8 cellular contexts compared by ENCODE assay signal in genomic region chr5:175729829-175730277, GRCh38.
DNase-seq lines count a peak whose midpoint lies in the region; ATAC-seq and TF ChIP-seq lines count a peak whose summit lies in the region.

No MANE protein-coding gene starts in this region.

- no peak overlapping the region for H3K4me2 ChIP-seq in IMR-90 (ENCODE audit: low read depth, low read length)
- no peak overlapping the region for H3K4me2 ChIP-seq in OCI-LY7 (ENCODE audit: low read length)

- H3K56ac ChIP-seq in IMR-90 (ENCODE audit: extremely low read depth, insufficient read depth, low read length): no peak overlapping the region

- no peak overlapping the region for H2BK5ac ChIP-seq in IMR-90 (ENCODE audit: low read depth, low read length, poor library complexity, severe bottlenecking)

- H4K8ac ChIP-seq in IMR-90 (ENCODE audit: low read depth in 2 of 2, low read length in 2 of 2): no peak overlapping the region

- no peak overlapping the region for H3K27ac ChIP-seq in IMR-90 (ENCODE audit: insufficient read depth, low read length)
- no peak overlapping the region for H3K27ac ChIP-seq in OCI-LY7 (ENCODE audit: low read depth, low read length, poor library complexity, severe bottlenecking)
- H3K27ac ChIP-seq in epithelial cell of prostate: no peak overlapping the region

- no peaks in the 10 kb centered on the region for H4K20me1 ChIP-seq in IMR-90 (ENCODE audit: insufficient read depth, low read length)
- no peaks in the 10 kb centered on the region for H4K20me1 ChIP-seq in OCI-LY7 (ENCODE audit: insufficient read depth, low read length)

- peak; percentile 60 for TF ChIP-seq POLR2A in IMR-90 (IDR thresholded peaks at IDR 0.05; ENCODE audit: low read depth, low read length)

- H2BK120ac ChIP-seq in IMR-90 (ENCODE audit: low read depth, low read length): no peak overlapping the region

- BruUV-seq in IMR-90 (replicated peaks; lab: Mats Ljungman, UMichigan) (no TSS peak), OCI-LY7 (replicated peaks; lab: Mats Ljungman, UMichigan) (no TSS peak)

- H3K9me3 ChIP-seq in IMR-90 (ENCODE audit: control insufficient read depth, insufficient read depth, low read length) (peaks cover 2% of the 10 kb centered on the region; the same call in 1 of the 2 replicates), OCI-LY7 (ENCODE audit: low read length) (no peaks in the 10 kb centered on the region)

- peak overlapping the region; percentile 61 for H2AFZ ChIP-seq in IMR-90 (replicated peaks; ENCODE audit: low read length, poor library complexity)
- H2AFZ ChIP-seq in OCI-LY7 (ENCODE audit: low read length): no peak overlapping the region

- H3K27me3 ChIP-seq in IMR-90 (ENCODE audit: control insufficient read depth, insufficient read depth, low read length): no peaks in the 10 kb centered on the region; the same call in 1 of the 2 replicates

- no peak overlapping the region for H3K9ac ChIP-seq in IMR-90 (ENCODE audit: low read depth, low read length)

- H3K9me2 ChIP-seq in OCI-LY7 (ENCODE audit: insufficient read depth, low read length): no peaks in the 10 kb centered on the region

- H3K9me1 ChIP-seq in IMR-90 (ENCODE audit: insufficient read depth, low read length): no peaks in the 10 kb centered on the region

- no peak overlapping the region for H4K91ac ChIP-seq in IMR-90 (ENCODE audit: insufficient read depth, low read depth, low read length)

- no CpG with 5 or more reads among the region's 9 CpGs for WGBS in IMR-90 (ENCODE audit: extremely low coverage in 2 of 2, insufficient read length in 1 of 2), 2 experiments

- peak; percentile 100 for TF ChIP-seq RAD21 in IMR-90 (IDR thresholded peaks at IDR 0.05; ENCODE audit: low read length)

- peak; percentile 91 for DNase-seq in CD1c-positive myeloid dendritic cell (ENCODE audit: extremely low spot score)
- DNase-seq in GM20000 (ENCODE audit: low spot score): peak; percentile 85
- DNase-seq in IMR-90: peak; percentile 85
- peak; percentile 78 for DNase-seq in OCI-LY7 (ENCODE audit: low spot score)
- peak; percentile 99 for DNase-seq in activated CD8-positive, alpha-beta memory T cell treated with anti-CD3 and anti-CD28 coated beads, Interleukin-2, amount 50 U/mL, for 48 hours
- DNase-seq in epithelial cell of prostate (ENCODE audit: low read depth, low spot score): peak; percentile 39
- DNase-seq in middle frontal gyrus (ENCODE audit: extremely low spot score, low spot score): peak; percentile 89
- DNase-seq in stimulated activated CD8-positive, alpha-beta memory T cell treated with anti-CD3 and anti-CD28 coated beads, Interleukin-4, amount 100 ng/mL, for 48 hours: peak; percentile 98

- H3K36me3 ChIP-seq in IMR-90 (ENCODE audit: control insufficient read depth, insufficient read depth, low read length) (no peaks in the 10 kb centered on the region), OCI-LY7 (ENCODE audit: insufficient read depth, low read length) (no peaks in the 10 kb centered on the region)

- H3K4me1 ChIP-seq in IMR-90 (ENCODE audit: control insufficient read depth, insufficient read depth, low read length) (no peaks in the 10 kb centered on the region), OCI-LY7 (ENCODE audit: insufficient read depth, low read length, poor library complexity, severe bottlenecking) (no peaks in the 10 kb centered on the region)

- no peak overlapping the region for H2BK15ac ChIP-seq in IMR-90 (ENCODE audit: low read depth, low read length)

- H2AK5ac ChIP-seq in IMR-90 (ENCODE audit: low read depth, low read length): no peak overlapping the region

- H3K79me2 ChIP-seq in OCI-LY7 (ENCODE audit: insufficient read depth, low read depth, low read length): no peaks in the 10 kb centered on the region

- peak; percentile 99 for ATAC-seq in IMR-90 (ENCODE audit: low read depth)

- no peaks in the 10 kb centered on the region for H3K79me1 ChIP-seq in IMR-90 (ENCODE audit: low read depth in 1 of 2, low read length in 2 of 2)

- H3K18ac ChIP-seq in IMR-90 (ENCODE audit: low read depth, low read length): no peak overlapping the region

- H3K4me3 ChIP-seq in IMR-90 (ENCODE audit: insufficient read depth, low read depth, low read length): no peak overlapping the region
- no peak overlapping the region for H3K4me3 ChIP-seq in OCI-LY7 (ENCODE audit: low read depth, low read length, poor library complexity, severe bottlenecking)

- peak overlapping the region; percentile 8 for H2AK9ac ChIP-seq in IMR-90 (replicated peaks; ENCODE audit: low read depth, low read length, poor library complexity)

- H3K23ac ChIP-seq in IMR-90 (ENCODE audit: low read depth, low read length): no peak overlapping the region

- no peak overlapping the region for H2BK20ac ChIP-seq in IMR-90 (ENCODE audit: low read depth, low read length)

- POLR2A ChIA-PET in IMR-90 (lab: Charles Lee; ENCODE audit: unreplicated experiment): no interaction called here
- POLR2A ChIA-PET in OCI-LY7 (lab: Charles Lee): no interaction called here

- H3K14ac ChIP-seq in IMR-90 (replicated peaks; ENCODE audit: low read depth, low read length): no peak overlapping the region

- intact Hi-C loops in IMR-90 (cut with micrococcal nuclease): loop anchor here (5.0 kb wide), 1 partner anchor 632 kb away; the partner anchor contains the start of gene KIAA1191
- intact Hi-C loops in OCI-LY7 (cut with micrococcal nuclease; ENCODE audit: unreplicated experiment): loop anchor here (10.0 kb wide), 1 partner anchor 845 kb away; no protein-coding TSS in a partner anchor

- peak; percentile 76 for TF ChIP-seq CTCF in GM20000 (IDR thresholded peaks at IDR 0.05; ENCODE audit: extremely low read depth, missing control alignments)
- peak; percentile 99 for TF ChIP-seq CTCF in IMR-90 (conservative IDR thresholded peaks at IDR 0.05; ENCODE audit: low read depth, low read length)
- TF ChIP-seq CTCF in OCI-LY7 (conservative IDR thresholded peaks at IDR 0.05; ENCODE audit: low read length): peak; percentile 96

- dilution Hi-C loops in IMR-90 (cut with HindIII; ENCODE audit: low sequenced_read_pairs, unreplicated experiment): no loop called here

- no peak overlapping the region for H3K4ac ChIP-seq in IMR-90 (ENCODE audit: low read depth, low read length)

- CTCF ChIA-PET in IMR-90 (lab: Yijun Ruan, JAX): interaction anchor here (0.6 to 1.6 kb wide), 14 partner anchors 11 to 1337 kb away, joined by 3 to 8 read pairs (median 3); partner anchors contain the start of gene RNF44
- CTCF ChIA-PET in OCI-LY7 (lab: Charles Lee; ENCODE audit: unreplicated experiment): no interaction called here

- in situ Hi-C loops in IMR-90 (cut with MboI; ENCODE audit: low sequenced_read_pairs): loop anchor here (25.0 kb wide), 2 partner anchors 607 to 832 kb away; no protein-coding TSS in a partner anchor

- H4K5ac ChIP-seq in IMR-90 (ENCODE audit: low read depth, low read length): no peak overlapping the region

TF ChIP-seq in IMR-90, 13 proteins besides CTCF, POLR2A, EP300 and RAD21:
- peak; percentile 53; the same call in 1 of the 2 replicates for TF ChIP-seq MAZ (IDR thresholded peaks at IDR 0.05; ENCODE audit: borderline replicate concordance, low read depth, low read length)
- TF ChIP-seq SMC3 (IDR thresholded peaks at IDR 0.05; ENCODE audit: low read depth, low read length): peak; percentile 99
- TF ChIP-seq RFX5 (IDR thresholded peaks at IDR 0.05; ENCODE audit: low read depth, low read length): no peak

Comparison
In these comparisons a context has a peak if more than half of its experiments do, and no peak if none do; other contexts are left out.
1. DNase-seq: peak in every context shown above with its lines; median percentile 99 in activated CD8-positive, alpha-beta memory T cell treated with anti-CD3 and anti-CD28 coated beads, Interleukin-2, amount 50 U/mL, for 48 hours; 98 in stimulated activated CD8-positive, alpha-beta memory T cell treated with anti-CD3 and anti-CD28 coated beads, Interleukin-4, amount 100 ng/mL, for 48 hours; 91 in CD1c-positive myeloid dendritic cell; 89 in middle frontal gyrus; 85 in GM20000; 85 in IMR-90; 78 in OCI-LY7; 39 in epithelial cell of prostate.